ENCODE assay signal across 13 cellular contexts in genomic region chr15:35081626-35082365, GRCh38. TPM values are rescaled to one million over a fixed set of nuclear protein-coding genes. Genes with fewer than 3 reads are reported as not detected.
"Had no signal": no experiment of that assay in that cellular context is flagged by ENCODE, and none has a peak within 500 bp of the region (broad histone marks: within the 10 kb centered on the region; RNA-seq: fewer than 3 reads in every experiment).

No MANE protein-coding gene starts in this region.

RNA-seq across cellular contexts. Expression of gene NANOGP8, which starts 3.3 kb away (rescaled TPM):
- total RNA-seq: naive thymus-derived CD4-positive, alpha-beta T cell; naive thymus-derived CD8-positive, alpha-beta T cell; natural killer cell; neural crest cell; occipital lobe; pulmonary artery endothelial cell; renal cortical epithelial cell; right cardiac atrium; skeletal muscle tissue; smooth muscle cell had no signal
- polyA plus RNA-seq: naive thymus-derived CD4-positive, alpha-beta T cell; neural cell; small intestine; smooth muscle cell; spleen had no signal
